In the genomic region with DNA sequence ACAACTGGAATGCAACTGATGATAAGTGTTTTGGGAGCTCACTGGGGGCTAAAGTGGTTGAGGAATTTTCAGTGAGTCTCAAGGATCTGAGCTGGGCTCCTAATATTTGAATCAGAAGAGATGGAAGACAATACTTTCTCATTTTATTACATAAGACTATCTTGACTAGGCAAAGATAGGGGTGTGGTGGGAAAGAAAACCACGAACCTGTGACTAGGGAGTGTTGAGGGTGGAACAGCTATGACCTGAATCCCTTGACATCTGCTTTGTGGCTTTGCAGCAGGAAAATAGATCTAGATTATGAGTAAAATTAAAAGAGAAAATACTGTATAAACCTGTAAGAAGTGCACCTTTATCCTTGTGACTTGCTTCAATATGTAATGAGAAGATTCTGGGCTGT, we compare ENCODE assay signal across 25 cellular contexts.
"Had no signal": no experiment of that assay in that cellular context is flagged by ENCODE, and none has a peak within 500 bp of the region (broad histone marks: within the 10 kb centered on the region; RNA-seq: fewer than 3 reads in every experiment).

No MANE protein-coding gene starts in this region.

- H3K4me3 Mint-ChIP-seq: endodermal cell; naive B cell; nephron; stimulated activated memory B cell treated with anti-CD40 and anti-IgM and Interleukin-4, amounts not matched to agents 10 μg/mL and 1 μg/mL and 100 μg/mL, for 72 hours; stimulated activated naive CD8-positive, alpha-beta T cell treated with anti-CD3 and anti-CD28 coated beads, Interleukin-15, Interleukin-2, amounts not matched to agents 100 ng/mL and 50 ng/mL, for 24 hours had no signal

- H3K27me3 Mint-ChIP-seq: naive B cell; stimulated activated memory B cell treated with anti-CD40 and anti-IgM and Interleukin-4, amounts not matched to agents 10 μg/mL and 1 μg/mL and 100 μg/mL, for 72 hours; stimulated activated naive CD8-positive, alpha-beta T cell treated with anti-CD3 and anti-CD28 coated beads, Interleukin-15, Interleukin-2, amounts not matched to agents 100 ng/mL and 50 ng/mL, for 24 hours had no signal

- ATAC-seq: esophagus mucosa; gastroesophageal sphincter; left cardiac atrium; lower lobe of right lung; psoas muscle; right lobe of liver; stimulated activated memory B cell treated with anti-CD40 and anti-IgM and Interleukin-4, amounts not matched to agents 10 μg/mL and 1 μg/mL and 100 μg/mL, for 72 hours had no signal

- H3K27ac Mint-ChIP-seq: endodermal cell; naive B cell; nephron; stimulated activated memory B cell treated with anti-CD40 and anti-IgM and Interleukin-4, amounts not matched to agents 10 μg/mL and 1 μg/mL and 100 μg/mL, for 72 hours; stimulated activated naive CD8-positive, alpha-beta T cell treated with anti-CD3 and anti-CD28 coated beads, Interleukin-15, Interleukin-2, amounts not matched to agents 100 ng/mL and 50 ng/mL, for 24 hours had no signal

- H3K4me3 ChIP-seq: gastroesophageal sphincter, left ventricle myocardium inferior, lower lobe of right lung, psoas muscle, right lobe of liver, spleen, tibial artery, upper lobe of left lung, uterus had no signal

- H3K4me1 Mint-ChIP-seq: naive B cell; nephron; stimulated activated memory B cell treated with anti-CD40 and anti-IgM and Interleukin-4, amounts not matched to agents 10 μg/mL and 1 μg/mL and 100 μg/mL, for 72 hours had no signal

- H3K36me3 Mint-ChIP-seq: naive B cell; stimulated activated memory B cell treated with anti-CD40 and anti-IgM and Interleukin-4, amounts not matched to agents 10 μg/mL and 1 μg/mL and 100 μg/mL, for 72 hours had no signal

- DNase-seq: dermis blood vessel endothelial cell; endodermal cell; glutamatergic neuron; kidney; left cardiac atrium; left ventricle myocardium inferior; lower lobe of right lung; mesenchymal stem cell; midbrain; naive B cell; psoas muscle; retina; right lobe of liver; spleen; stimulated activated CD4-positive, alpha-beta T cell treated with anti-CD3 and anti-CD28 coated beads, Interleukin-15, amount 100 ng/mL, for 24 hours; stimulated activated CD4-positive, alpha-beta T cell treated with anti-CD3 and anti-CD28 coated beads, Interleukin-1b, Interleukin-23, amount 100 ng/mL, for 48 hours; stimulated activated CD4-positive, alpha-beta T cell treated with anti-CD3 and anti-CD28 coated beads, Interleukin-4, amount 100 ng/mL, for 24 hours; tibial artery; upper lobe of left lung; uterus had no signal
